In the genomic region with DNA sequence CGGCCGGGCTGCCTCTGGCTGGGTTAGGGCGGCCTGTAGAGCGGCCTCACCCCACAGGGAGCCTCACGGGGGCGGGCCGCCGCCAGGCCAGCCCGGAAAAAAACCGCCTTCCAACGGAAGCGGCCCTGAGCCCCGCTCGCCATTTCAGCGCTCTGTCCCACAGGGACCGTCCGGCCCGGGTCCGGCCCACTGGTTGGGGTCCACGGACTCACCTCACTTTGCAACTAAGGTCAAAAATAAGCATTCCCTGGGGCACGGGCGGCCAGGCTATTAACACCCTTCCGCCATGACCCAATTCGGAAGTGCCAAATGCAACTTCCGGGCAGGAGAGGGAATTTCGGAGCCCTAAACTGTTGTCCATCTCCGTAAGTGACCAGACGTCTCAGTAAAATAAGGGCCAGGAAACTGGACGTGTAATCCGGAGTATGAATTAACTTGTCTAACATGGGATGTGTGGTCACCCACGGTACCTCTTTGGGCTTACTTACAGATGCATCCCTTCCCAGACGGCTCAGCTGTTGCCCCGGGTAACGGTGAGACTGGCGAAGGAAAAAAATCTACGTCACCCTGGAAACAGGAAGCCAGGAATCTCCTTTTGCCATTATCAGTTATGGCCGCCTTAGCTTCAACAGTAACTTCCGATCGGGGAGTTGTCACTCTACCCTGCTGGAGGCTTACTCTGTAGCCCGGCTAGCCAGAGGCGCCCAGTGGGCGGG, we compare ENCODE assay signal across 1 cellular context.
A peak's percentile ranks its signal among the peaks of the same experiment; 100 is the strongest.
TF ChIP-seq lines count a peak whose summit lies in the region.

A gene with protein sequence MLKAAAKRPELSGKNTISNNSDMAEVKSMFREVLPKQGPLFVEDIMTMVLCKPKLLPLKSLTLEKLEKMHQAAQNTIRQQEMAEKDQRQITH (minus strand): TSS at position 548 of the 716 bp plus-strand sequence. CDS start 1,023 bp downstream, outside the sequence.

TF ChIP-seq in HepG2, 621 proteins besides CTCF, POLR2A, EP300 and RAD21 (continued from another document and continues in another):
- TF ChIP-seq, protein P1, sequence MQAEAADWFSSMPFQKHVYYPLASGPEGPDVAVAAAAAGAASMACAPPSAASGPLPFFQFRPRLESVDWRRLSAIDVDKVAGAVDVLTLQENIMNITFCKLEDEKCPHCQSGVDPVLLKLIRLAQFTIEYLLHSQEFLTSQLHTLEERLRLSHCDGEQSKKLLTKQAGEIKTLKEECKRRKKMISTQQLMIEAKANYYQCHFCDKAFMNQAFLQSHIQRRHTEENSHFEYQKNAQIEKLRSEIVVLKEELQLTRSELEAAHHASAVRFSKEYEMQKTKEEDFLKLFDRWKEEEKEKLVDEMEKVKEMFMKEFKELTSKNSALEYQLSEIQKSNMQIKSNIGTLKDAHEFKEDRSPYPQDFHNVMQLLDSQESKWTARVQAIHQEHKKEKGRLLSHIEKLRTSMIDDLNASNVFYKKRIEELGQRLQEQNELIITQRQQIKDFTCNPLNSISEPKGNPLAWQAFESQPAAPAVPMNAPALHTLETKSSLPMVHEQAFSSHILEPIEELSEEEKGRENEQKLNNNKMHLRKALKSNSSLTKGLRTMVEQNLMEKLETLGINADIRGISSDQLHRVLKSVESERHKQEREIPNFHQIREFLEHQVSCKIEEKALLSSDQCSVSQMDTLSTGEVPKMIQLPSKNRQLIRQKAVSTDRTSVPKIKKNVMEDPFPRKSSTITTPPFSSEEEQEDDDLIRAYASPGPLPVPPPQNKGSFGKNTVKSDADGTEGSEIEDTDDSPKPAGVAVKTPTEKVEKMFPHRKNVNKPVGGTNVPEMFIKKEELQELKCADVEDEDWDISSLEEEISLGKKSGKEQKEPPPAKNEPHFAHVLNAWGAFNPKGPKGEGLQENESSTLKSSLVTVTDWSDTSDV (CRISPR knock-in tag; IDR thresholded peaks at IDR 0.05): 0 out of 2 replicates have a peak, but pooled peaks have one; percentile 85
- TF ChIP-seq NAIF1 (CRISPR knock-in tag; IDR thresholded peaks at IDR 0.05; ENCODE audit: borderline replicate concordance): peak; percentile 57; the same call in 1 of the 2 replicates
- no peak for TF ChIP-seq MAF1 (CRISPR knock-in tag; IDR thresholded peaks at IDR 0.05; ENCODE audit: borderline replicate concordance)
- TF ChIP-seq MAFG (CRISPR knock-in tag; IDR thresholded peaks at IDR 0.05): no peak
- TF ChIP-seq HNF4A (CRISPR knock-in tag; IDR thresholded peaks at IDR 0.05): peak; percentile 17; the same call in 1 of the 2 replicates
- TF ChIP-seq, protein P2, sequence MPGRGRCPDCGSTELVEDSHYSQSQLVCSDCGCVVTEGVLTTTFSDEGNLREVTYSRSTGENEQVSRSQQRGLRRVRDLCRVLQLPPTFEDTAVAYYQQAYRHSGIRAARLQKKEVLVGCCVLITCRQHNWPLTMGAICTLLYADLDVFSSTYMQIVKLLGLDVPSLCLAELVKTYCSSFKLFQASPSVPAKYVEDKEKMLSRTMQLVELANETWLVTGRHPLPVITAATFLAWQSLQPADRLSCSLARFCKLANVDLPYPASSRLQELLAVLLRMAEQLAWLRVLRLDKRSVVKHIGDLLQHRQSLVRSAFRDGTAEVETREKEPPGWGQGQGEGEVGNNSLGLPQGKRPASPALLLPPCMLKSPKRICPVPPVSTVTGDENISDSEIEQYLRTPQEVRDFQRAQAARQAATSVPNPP (CRISPR knock-in tag; IDR thresholded peaks at IDR 0.05): no peak
- no peak; the same call in 1 of the 2 replicates for TF ChIP-seq ZFP1 (CRISPR knock-in tag; IDR thresholded peaks at IDR 0.05)
- TF ChIP-seq POGZ (CRISPR knock-in tag; IDR thresholded peaks at IDR 0.05): peak; percentile 70
- no peak for TF ChIP-seq CENPX (CRISPR knock-in tag; IDR thresholded peaks at IDR 0.05)
- TF ChIP-seq BRD4 (CRISPR knock-in tag; IDR thresholded peaks at IDR 0.05): peak; percentile 73; the same call in 1 of the 2 replicates
- TF ChIP-seq SIN3B (IDR thresholded peaks at IDR 0.05; ENCODE audit: low read length): no peak
- TF ChIP-seq SOX5 (CRISPR knock-in tag; IDR thresholded peaks at IDR 0.05; ENCODE audit: borderline replicate concordance): no peak
- TF ChIP-seq, protein P3, sequence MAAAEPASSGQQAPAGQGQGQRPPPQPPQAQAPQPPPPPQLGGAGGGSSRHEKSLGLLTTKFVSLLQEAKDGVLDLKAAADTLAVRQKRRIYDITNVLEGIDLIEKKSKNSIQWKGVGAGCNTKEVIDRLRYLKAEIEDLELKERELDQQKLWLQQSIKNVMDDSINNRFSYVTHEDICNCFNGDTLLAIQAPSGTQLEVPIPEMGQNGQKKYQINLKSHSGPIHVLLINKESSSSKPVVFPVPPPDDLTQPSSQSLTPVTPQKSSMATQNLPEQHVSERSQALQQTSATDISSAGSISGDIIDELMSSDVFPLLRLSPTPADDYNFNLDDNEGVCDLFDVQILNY (CRISPR knock-in tag; conservative IDR thresholded peaks at IDR 0.05): no peak
- no peak for TF ChIP-seq ZFP36L2 (CRISPR knock-in tag; IDR thresholded peaks at IDR 0.05)
- no peak for TF ChIP-seq ZBTB42 (CRISPR knock-in tag; IDR thresholded peaks at IDR 0.05)
- TF ChIP-seq ZNF10 (CRISPR knock-in tag; IDR thresholded peaks at IDR 0.05; ENCODE audit: borderline replicate concordance, low read depth): no peak
- peak; percentile 58; the same call in 1 of the 2 replicates for TF ChIP-seq POLR2AphosphoS5 (IDR thresholded peaks at IDR 0.05; ENCODE audit: low read depth, low read length)
- 0 out of 2 replicates have a peak, but pooled peaks have one; percentile 54 for TF ChIP-seq NCOA1 (CRISPR knock-in tag; IDR thresholded peaks at IDR 0.05)
- no peak; the same call in 1 of the 2 replicates for TF ChIP-seq TARDBP (CRISPR knock-in tag; IDR thresholded peaks at IDR 0.05)
- peak; percentile 96 for TF ChIP-seq POLR2G (IDR thresholded peaks at IDR 0.05; ENCODE audit: low read depth, low read length)
- TF ChIP-seq ZNF644 (CRISPR knock-in tag; IDR thresholded peaks at IDR 0.05; ENCODE audit: low read depth): no peak
- TF ChIP-seq ZNF367 (CRISPR knock-in tag; IDR thresholded peaks at IDR 0.05; ENCODE audit: borderline replicate concordance): peak; percentile 54; the same call in 1 of the 2 replicates
- no peak for TF ChIP-seq ZC3H13 (CRISPR knock-in tag; IDR thresholded peaks at IDR 0.05)
- TF ChIP-seq ZNF563 (CRISPR knock-in tag; IDR thresholded peaks at IDR 0.05): no peak
- no peak for TF ChIP-seq ARNT (IDR thresholded peaks at IDR 0.05)
- 0 out of 2 replicates have a peak, but pooled peaks have one; percentile 10 for TF ChIP-seq NCOA2 (CRISPR knock-in tag; IDR thresholded peaks at IDR 0.05)
- no peak for TF ChIP-seq ZNF616 (CRISPR knock-in tag; IDR thresholded peaks at IDR 0.05; ENCODE audit: low read depth)
- TF ChIP-seq GATAD2A (CRISPR knock-in tag; IDR thresholded peaks at IDR 0.05): peak; percentile 14; the same call in 1 of the 2 replicates
- no peak for TF ChIP-seq SIX4 (CRISPR knock-in tag; IDR thresholded peaks at IDR 0.05)
- TF ChIP-seq, protein P4, sequence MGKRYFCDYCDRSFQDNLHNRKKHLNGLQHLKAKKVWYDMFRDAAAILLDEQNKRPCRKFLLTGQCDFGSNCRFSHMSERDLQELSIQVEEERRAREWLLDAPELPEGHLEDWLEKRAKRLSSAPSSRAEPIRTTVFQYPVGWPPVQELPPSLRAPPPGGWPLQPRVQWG (CRISPR knock-in tag; IDR thresholded peaks at IDR 0.05; ENCODE audit: borderline replicate concordance, low read depth): no peak
- no peak for TF ChIP-seq SUZ12 (IDR thresholded peaks at IDR 0.05; ENCODE audit: low read depth, low read length)
- TF ChIP-seq ATRX (CRISPR knock-in tag; IDR thresholded peaks at IDR 0.05; ENCODE audit: borderline replicate concordance): no peak
- TF ChIP-seq, protein P5, sequence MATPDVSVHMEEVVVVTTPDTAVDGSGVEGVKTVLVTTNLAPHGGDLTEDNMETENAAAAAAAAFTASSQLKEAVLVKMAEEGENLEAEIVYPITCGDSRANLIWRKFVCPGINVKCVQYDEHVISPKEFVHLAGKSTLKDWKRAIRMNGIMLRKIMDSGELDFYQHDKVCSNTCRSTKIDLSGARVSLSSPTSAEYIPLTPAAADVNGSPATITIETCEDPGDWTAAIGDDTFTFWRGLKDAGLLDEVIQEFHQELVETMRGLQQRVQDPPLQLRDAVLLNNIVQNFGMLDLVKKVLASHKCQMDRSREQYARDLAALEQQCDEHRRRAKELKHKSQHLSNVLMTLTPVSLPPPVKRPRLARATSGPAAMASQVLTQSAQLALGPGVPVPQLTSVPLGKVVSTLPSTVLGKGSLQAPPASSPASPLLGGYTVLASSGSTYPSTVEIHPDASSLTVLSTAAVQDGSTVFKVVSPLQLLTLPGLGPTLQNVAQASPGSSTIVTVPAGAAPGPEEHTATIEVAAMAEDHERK (CRISPR knock-in tag; IDR thresholded peaks at IDR 0.05; ENCODE audit: low read depth): no peak
- no peak for TF ChIP-seq ZNF354B (CRISPR knock-in tag; IDR thresholded peaks at IDR 0.05)
- TF ChIP-seq, protein P6, sequence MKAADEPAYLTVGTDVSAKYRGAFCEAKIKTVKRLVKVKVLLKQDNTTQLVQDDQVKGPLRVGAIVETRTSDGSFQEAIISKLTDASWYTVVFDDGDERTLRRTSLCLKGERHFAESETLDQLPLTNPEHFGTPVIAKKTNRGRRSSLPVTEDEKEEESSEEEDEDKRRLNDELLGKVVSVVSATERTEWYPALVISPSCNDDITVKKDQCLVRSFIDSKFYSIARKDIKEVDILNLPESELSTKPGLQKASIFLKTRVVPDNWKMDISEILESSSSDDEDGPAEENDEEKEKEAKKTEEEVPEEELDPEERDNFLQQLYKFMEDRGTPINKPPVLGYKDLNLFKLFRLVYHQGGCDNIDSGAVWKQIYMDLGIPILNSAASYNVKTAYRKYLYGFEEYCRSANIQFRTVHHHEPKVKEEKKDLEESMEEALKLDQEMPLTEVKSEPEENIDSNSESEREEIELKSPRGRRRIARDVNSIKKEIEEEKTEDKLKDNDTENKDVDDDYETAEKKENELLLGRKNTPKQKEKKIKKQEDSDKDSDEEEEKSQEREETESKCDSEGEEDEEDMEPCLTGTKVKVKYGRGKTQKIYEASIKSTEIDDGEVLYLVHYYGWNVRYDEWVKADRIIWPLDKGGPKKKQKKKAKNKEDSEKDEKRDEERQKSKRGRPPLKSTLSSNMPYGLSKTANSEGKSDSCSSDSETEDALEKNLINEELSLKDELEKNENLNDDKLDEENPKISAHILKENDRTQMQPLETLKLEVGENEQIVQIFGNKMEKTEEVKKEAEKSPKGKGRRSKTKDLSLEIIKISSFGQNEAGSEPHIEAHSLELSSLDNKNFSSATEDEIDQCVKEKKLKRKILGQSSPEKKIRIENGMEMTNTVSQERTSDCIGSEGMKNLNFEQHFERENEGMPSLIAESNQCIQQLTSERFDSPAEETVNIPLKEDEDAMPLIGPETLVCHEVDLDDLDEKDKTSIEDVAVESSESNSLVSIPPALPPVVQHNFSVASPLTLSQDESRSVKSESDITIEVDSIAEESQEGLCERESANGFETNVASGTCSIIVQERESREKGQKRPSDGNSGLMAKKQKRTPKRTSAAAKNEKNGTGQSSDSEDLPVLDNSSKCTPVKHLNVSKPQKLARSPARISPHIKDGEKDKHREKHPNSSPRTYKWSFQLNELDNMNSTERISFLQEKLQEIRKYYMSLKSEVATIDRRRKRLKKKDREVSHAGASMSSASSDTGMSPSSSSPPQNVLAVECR (CRISPR knock-in tag; IDR thresholded peaks at IDR 0.05; ENCODE audit: borderline replicate concordance): peak; percentile 87
- TF ChIP-seq, protein P7, sequence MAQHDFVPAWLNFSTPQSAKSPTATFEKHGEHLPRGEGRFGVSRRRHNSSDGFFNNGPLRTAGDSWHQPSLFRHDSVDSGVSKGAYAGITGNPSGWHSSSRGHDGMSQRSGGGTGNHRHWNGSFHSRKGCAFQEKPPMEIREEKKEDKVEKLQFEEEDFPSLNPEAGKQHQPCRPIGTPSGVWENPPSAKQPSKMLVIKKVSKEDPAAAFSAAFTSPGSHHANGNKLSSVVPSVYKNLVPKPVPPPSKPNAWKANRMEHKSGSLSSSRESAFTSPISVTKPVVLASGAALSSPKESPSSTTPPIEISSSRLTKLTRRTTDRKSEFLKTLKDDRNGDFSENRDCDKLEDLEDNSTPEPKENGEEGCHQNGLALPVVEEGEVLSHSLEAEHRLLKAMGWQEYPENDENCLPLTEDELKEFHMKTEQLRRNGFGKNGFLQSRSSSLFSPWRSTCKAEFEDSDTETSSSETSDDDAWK (CRISPR knock-in tag; IDR thresholded peaks at IDR 0.05): no peak
- TF ChIP-seq, protein P8, sequence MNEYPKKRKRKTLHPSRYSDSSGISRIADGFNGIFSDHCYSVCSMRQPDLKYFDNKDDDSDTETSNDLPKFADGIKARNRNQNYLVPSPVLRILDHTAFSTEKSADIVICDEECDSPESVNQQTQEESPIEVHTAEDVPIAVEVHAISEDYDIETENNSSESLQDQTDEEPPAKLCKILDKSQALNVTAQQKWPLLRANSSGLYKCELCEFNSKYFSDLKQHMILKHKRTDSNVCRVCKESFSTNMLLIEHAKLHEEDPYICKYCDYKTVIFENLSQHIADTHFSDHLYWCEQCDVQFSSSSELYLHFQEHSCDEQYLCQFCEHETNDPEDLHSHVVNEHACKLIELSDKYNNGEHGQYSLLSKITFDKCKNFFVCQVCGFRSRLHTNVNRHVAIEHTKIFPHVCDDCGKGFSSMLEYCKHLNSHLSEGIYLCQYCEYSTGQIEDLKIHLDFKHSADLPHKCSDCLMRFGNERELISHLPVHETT (CRISPR knock-in tag; conservative IDR thresholded peaks at IDR 0.05): no peak
- no peak; the same call in 1 of the 2 replicates for TF ChIP-seq BHLHE40 (IDR thresholded peaks at IDR 0.05; ENCODE audit: low read length)
- 0 out of 2 replicates have a peak, but pooled peaks have one; percentile 41 for TF ChIP-seq SRY (CRISPR knock-in tag; IDR thresholded peaks at IDR 0.05)
- no peak for TF ChIP-seq HMG20A (CRISPR knock-in tag; IDR thresholded peaks at IDR 0.05; ENCODE audit: borderline replicate concordance)
- no peak for TF ChIP-seq ZNF761 (CRISPR knock-in tag; conservative IDR thresholded peaks at IDR 0.05)
- TF ChIP-seq CHCHD3 (CRISPR knock-in tag; IDR thresholded peaks at IDR 0.05): no peak
- no peak for TF ChIP-seq RELA (CRISPR knock-in tag; IDR thresholded peaks at IDR 0.05)
- peak; percentile 89 for TF ChIP-seq GABPB1 (CRISPR knock-in tag; IDR thresholded peaks at IDR 0.05)
- peak; percentile 79 for TF ChIP-seq SP5 (CRISPR knock-in tag; IDR thresholded peaks at IDR 0.05; ENCODE audit: borderline replicate concordance, low read depth)
- TF ChIP-seq, protein P9, sequence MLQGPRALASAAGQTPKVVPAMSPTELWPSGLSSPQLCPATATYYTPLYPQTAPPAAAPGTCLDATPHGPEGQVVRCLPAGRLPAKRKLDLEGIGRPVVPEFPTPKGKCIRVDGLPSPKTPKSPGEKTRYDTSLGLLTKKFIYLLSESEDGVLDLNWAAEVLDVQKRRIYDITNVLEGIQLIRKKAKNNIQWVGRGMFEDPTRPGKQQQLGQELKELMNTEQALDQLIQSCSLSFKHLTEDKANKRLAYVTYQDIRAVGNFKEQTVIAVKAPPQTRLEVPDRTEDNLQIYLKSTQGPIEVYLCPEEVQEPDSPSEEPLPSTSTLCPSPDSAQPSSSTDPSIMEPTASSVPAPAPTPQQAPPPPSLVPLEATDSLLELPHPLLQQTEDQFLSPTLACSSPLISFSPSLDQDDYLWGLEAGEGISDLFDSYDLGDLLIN (CRISPR knock-in tag; IDR thresholded peaks at IDR 0.05; ENCODE audit: borderline replicate concordance): no peak; the same call in 1 of the 2 replicates
- no peak for TF ChIP-seq ZNF446 (CRISPR knock-in tag; IDR thresholded peaks at IDR 0.05)
- no peak for TF ChIP-seq PRPF4 (IDR thresholded peaks at IDR 0.05; ENCODE audit: low read depth, low read length, poor library complexity, severe bottlenecking)
- TF ChIP-seq ZNF382 (CRISPR knock-in tag; IDR thresholded peaks at IDR 0.05; ENCODE audit: borderline replicate concordance): no peak
- no peak for TF ChIP-seq ZNF431 (CRISPR knock-in tag; IDR thresholded peaks at IDR 0.05; ENCODE audit: borderline replicate concordance, low read depth)
- no peak for TF ChIP-seq SRSF4 (IDR thresholded peaks at IDR 0.05; ENCODE audit: low read depth, low read length, poor library complexity, severe bottlenecking)
- 0 out of 2 replicates have a peak, but pooled peaks have one; percentile 40 for TF ChIP-seq ZFAT (CRISPR knock-in tag; conservative IDR thresholded peaks at IDR 0.05)
- TF ChIP-seq FOXK2 (IDR thresholded peaks at IDR 0.05): no peak
